In genomic region chr5:64806537-64806936, GRCh38 we compare ENCODE assay signal across 26 cellular contexts.
"Had no signal": no experiment of that assay in that cellular context is flagged by ENCODE, and none has a peak within 500 bp of the region (broad histone marks: within the 10 kb centered on the region; RNA-seq: fewer than 3 reads in every experiment).

No MANE protein-coding gene starts in this region.

- H3K36me3 ChIP-seq: WERI-Rb-1 had no signal

- H3K4me1 ChIP-seq: gastroesophageal sphincter had no signal

- H3K4me3 ChIP-seq: coronary artery, dorsolateral prefrontal cortex, gastroesophageal sphincter, heart right ventricle had no signal

- H3K27ac ChIP-seq: brain microvascular endothelial cell, coronary artery, heart right ventricle, WERI-Rb-1 had no signal

- H3K9me3 ChIP-seq: gastroesophageal sphincter had no signal

- DNase-seq: activated B cell treated with CpG ODN at 0.5 μM for 24 hours; activated CD4-positive, alpha-beta T cell treated with anti-CD3 and anti-CD28 coated beads for 48 hours; activated CD4-positive, alpha-beta T cell treated with anti-CD3 and anti-CD28 coated beads, Interleukin-2, amount 50 U/mL, for 1 hour; activated CD4-positive, alpha-beta T cell treated with anti-CD3 and anti-CD28 coated beads, Interleukin-2, amount 50 U/mL, for 48 hours; activated CD8-positive, alpha-beta memory T cell treated with anti-CD3 and anti-CD28 coated beads for 24 hours; activated CD8-positive, alpha-beta T cell treated with anti-CD3 and anti-CD28 coated beads for 36 hours; activated effector memory CD4-positive, alpha-beta T cell treated with Interleukin-2 at 50 U/mL for 16 hours; activated gamma-delta T cell treated with Interleukin-2 at 50 U/mL for 16 hours; activated naive CD4-positive, alpha-beta T cell treated with anti-CD3 and anti-CD28 coated beads, Interleukin-2, amount 50 U/mL, for 16 hours; activated naive CD4-positive, alpha-beta T cell treated with Interleukin-2 at 50 U/mL for 16 hours; activated T-cell treated with anti-CD3 and anti-CD28 coated beads, Interleukin-2, amount 50 U/mL, for 4 hours; amniotic stem cell; anterior cingulate cortex; brain microvascular endothelial cell; effector memory CD4-positive, alpha-beta T cell; endodermal cell; foreskin melanocyte; heart right ventricle; T-helper 17 cell; T1000; WERI-Rb-1 had no signal

- FAIRE-seq: astrocyte, bronchial epithelial cell had no signal

- H3K27me3 ChIP-seq: brain microvascular endothelial cell, dorsolateral prefrontal cortex, gastroesophageal sphincter, heart right ventricle had no signal
